In the genomic region with DNA sequence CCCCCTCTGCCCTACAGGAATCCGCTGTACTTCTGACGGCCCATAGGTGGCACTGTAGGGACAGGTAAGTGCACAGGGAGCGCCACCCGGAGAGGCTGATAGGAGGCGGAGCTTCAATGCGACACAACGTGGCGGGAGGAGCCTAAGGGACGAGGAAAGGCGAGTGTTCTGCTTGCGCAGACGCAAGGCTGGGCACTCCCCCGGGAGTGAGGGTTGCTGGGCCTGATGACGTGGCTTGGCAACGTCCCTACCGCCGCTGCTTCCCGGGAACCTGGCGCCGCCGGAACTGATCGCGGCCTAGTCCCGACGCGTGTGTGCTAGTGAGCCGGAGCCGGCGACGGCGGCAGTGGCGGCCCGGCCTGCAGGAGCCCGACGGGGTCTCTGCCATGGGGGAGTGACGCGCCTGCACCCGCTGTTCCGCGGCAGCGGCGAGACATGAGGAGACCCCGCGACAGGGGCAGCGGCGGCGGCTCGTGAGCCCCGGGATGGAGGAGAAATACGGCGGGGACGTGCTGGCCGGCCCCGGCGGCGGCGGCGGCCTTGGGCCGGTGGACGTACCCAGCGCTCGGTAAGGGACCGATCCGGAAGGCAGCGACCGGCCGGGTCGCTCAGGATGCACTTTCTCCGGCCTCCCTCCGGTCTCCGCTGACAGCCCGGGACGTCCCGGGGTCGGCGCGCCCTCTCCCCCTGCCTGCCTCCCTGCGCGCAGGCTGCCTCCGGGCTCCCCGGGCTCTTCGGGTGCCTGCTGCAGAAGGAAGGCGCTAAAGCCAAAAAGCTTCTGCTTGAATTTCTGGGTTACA, we compare ENCODE assay signal across 1 cellular context.
TF ChIP-seq lines count a peak whose summit lies in the region.

A gene (plus strand): TSS at position 244 of the 800 bp plus-strand sequence. CDS start 242 bp downstream, at position 486.

TF ChIP-seq in H1, 55 proteins besides CTCF, POLR2A, EP300 and RAD21:
- TF ChIP-seq, protein P1, sequence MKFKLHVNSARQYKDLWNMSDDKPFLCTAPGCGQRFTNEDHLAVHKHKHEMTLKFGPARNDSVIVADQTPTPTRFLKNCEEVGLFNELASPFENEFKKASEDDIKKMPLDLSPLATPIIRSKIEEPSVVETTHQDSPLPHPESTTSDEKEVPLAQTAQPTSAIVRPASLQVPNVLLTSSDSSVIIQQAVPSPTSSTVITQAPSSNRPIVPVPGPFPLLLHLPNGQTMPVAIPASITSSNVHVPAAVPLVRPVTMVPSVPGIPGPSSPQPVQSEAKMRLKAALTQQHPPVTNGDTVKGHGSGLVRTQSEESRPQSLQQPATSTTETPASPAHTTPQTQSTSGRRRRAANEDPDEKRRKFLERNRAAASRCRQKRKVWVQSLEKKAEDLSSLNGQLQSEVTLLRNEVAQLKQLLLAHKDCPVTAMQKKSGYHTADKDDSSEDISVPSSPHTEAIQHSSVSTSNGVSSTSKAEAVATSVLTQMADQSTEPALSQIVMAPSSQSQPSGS (IDR thresholded peaks at IDR 0.05; ENCODE audit: low read length), result peak; percentile 31; the same call in 1 of the 2 replicates
- TF ChIP-seq SP4 (IDR thresholded peaks at IDR 0.05; ENCODE audit: low read length), result no peak
- TF ChIP-seq, protein P2, sequence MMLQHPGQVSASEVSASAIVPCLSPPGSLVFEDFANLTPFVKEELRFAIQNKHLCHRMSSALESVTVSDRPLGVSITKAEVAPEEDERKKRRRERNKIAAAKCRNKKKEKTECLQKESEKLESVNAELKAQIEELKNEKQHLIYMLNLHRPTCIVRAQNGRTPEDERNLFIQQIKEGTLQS (IDR thresholded peaks at IDR 0.05; ENCODE audit: insufficient read depth, low read depth, low read length), result no peak
- TF ChIP-seq SIN3A (conservative IDR thresholded peaks at IDR 0.05 in 1 of 2, IDR thresholded peaks at IDR 0.05 in 1 of 2; ENCODE audit: low read depth in 1 of 2, low read length in 2 of 2), result peak; percentile 61 to 89; a peak in 2 of 4 replicates
- peak; percentile 86 for TF ChIP-seq TAF7 (optimal IDR thresholded peaks at IDR 0.05; ENCODE audit: borderline replicate concordance, low read depth, low read length)
- 0 out of 2 replicates have a peak, but pooled peaks have one; percentile 0 for TF ChIP-seq SRF (IDR thresholded peaks at IDR 0.05; ENCODE audit: low read depth, low read length)
- no peak for TF ChIP-seq TCF12 (IDR thresholded peaks at IDR 0.05; ENCODE audit: low read depth, low read length)
- TF ChIP-seq SIRT6 (IDR thresholded peaks at IDR 0.05; ENCODE audit: low read length), result no peak
- TF ChIP-seq TAF1 (IDR thresholded peaks at IDR 0.05; ENCODE audit: low read depth, low read length), result peak; percentile 90
- TF ChIP-seq CBX5 (IDR thresholded peaks at IDR 0.05; ENCODE audit: low read depth, low read length), result no peak
- TF ChIP-seq KDM1A (IDR thresholded peaks at IDR 0.05; ENCODE audit: borderline replicate concordance, low read length), result no peak
- peak; percentile 92 for TF ChIP-seq NRF1 (IDR thresholded peaks at IDR 0.05; ENCODE audit: low read depth, low read length)
- TF ChIP-seq, protein P3, sequence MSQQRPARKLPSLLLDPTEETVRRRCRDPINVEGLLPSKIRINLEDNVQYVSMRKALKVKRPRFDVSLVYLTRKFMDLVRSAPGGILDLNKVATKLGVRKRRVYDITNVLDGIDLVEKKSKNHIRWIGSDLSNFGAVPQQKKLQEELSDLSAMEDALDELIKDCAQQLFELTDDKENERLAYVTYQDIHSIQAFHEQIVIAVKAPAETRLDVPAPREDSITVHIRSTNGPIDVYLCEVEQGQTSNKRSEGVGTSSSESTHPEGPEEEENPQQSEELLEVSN (IDR thresholded peaks at IDR 0.05), result peak; percentile 60; the same call in 1 of the 2 replicates
- TF ChIP-seq, protein P4, sequence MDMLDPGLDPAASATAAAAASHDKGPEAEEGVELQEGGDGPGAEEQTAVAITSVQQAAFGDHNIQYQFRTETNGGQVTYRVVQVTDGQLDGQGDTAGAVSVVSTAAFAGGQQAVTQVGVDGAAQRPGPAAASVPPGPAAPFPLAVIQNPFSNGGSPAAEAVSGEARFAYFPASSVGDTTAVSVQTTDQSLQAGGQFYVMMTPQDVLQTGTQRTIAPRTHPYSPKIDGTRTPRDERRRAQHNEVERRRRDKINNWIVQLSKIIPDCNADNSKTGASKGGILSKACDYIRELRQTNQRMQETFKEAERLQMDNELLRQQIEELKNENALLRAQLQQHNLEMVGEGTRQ (IDR thresholded peaks at IDR 0.05; ENCODE audit: low read length), result no peak
- peak; percentile 82 for TF ChIP-seq PHF8 (conservative IDR thresholded peaks at IDR 0.05; ENCODE audit: low read depth, low read length)
- 0 out of 4 replicates have a peak, but pooled peaks of 1 of the 2 experiments have one; percentile 44 for TF ChIP-seq HDAC2 (IDR thresholded peaks at IDR 0.05; ENCODE audit: borderline replicate concordance in 1 of 2, low read depth in 2 of 2, low read length in 2 of 2)
- TF ChIP-seq TBP (IDR thresholded peaks at IDR 0.05; ENCODE audit: low read depth, low read length), result peak; percentile 63
- no peak for TF ChIP-seq SIX5 (IDR thresholded peaks at IDR 0.05; ENCODE audit: low read depth, low read length)
- TF ChIP-seq MAFK (IDR thresholded peaks at IDR 0.05; ENCODE audit: low read depth, low read length), result no peak
- no peak for TF ChIP-seq SP2 (IDR thresholded peaks at IDR 0.05; ENCODE audit: low read length)
- peak; percentile 96 for TF ChIP-seq RBBP5 (IDR thresholded peaks at IDR 0.05; ENCODE audit: borderline replicate concordance, low read depth, low read length)
- peak; percentile 69 for TF ChIP-seq TEAD4 (IDR thresholded peaks at IDR 0.05; ENCODE audit: low read depth, low read length)
- TF ChIP-seq, protein P5, sequence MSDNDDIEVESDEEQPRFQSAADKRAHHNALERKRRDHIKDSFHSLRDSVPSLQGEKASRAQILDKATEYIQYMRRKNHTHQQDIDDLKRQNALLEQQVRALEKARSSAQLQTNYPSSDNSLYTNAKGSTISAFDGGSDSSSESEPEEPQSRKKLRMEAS (IDR thresholded peaks at IDR 0.05), result peak; percentile 74
- TF ChIP-seq RXRA (IDR thresholded peaks at IDR 0.05; ENCODE audit: insufficient read depth, low read depth, low read length), result no peak
- TF ChIP-seq EZH2 (IDR thresholded peaks at IDR 0.05; ENCODE audit: low read depth, low read length, severe bottlenecking), result no peak
- TF ChIP-seq RFX5 (IDR thresholded peaks at IDR 0.05; ENCODE audit: borderline replicate concordance, low read depth, low read length), result peak; percentile 38; the same call in 1 of the 2 replicates
- TF ChIP-seq KDM4A (IDR thresholded peaks at IDR 0.05; ENCODE audit: low read depth, low read length, severe bottlenecking), result peak; percentile 87
- 0 out of 2 replicates have a peak, but pooled peaks have one; percentile 35 for TF ChIP-seq GTF2F1 (IDR thresholded peaks at IDR 0.05; ENCODE audit: borderline replicate concordance, low read depth, low read length)
- peak; percentile 87 for TF ChIP-seq POLR2AphosphoS5 (IDR thresholded peaks at IDR 0.05; ENCODE audit: low read depth, low read length)
- no peak for TF ChIP-seq CBX8 (IDR thresholded peaks at IDR 0.05; ENCODE audit: borderline replicate concordance, low read depth, low read length)
- peak; percentile 93 for TF ChIP-seq CREB1 (IDR thresholded peaks at IDR 0.05)
- TF ChIP-seq ASH2L (IDR thresholded peaks at IDR 0.05; ENCODE audit: low read length), result peak; percentile 96
- TF ChIP-seq JUND (IDR thresholded peaks at IDR 0.05; ENCODE audit: low read length), result 0 out of 2 replicates have a peak, but pooled peaks have one; percentile 54
